ENCODE assay signal across 21 cellular contexts in genomic region chr20:62004614-62005013, GRCh38.
"Had no signal": no experiment of that assay in that cellular context is flagged by ENCODE, and none has a peak within 500 bp of the region (broad histone marks: within the 10 kb centered on the region; RNA-seq: fewer than 3 reads in every experiment).

No MANE protein-coding gene starts in this region.

- H3K27me3 ChIP-seq: dorsolateral prefrontal cortex, neutrophil, spleen, testis, tibial artery had no signal

- H3K9ac ChIP-seq: parathyroid adenoma had no signal

- H3K4me1 ChIP-seq: parathyroid adenoma, spleen, tibial artery had no signal

- H3K9me3 ChIP-seq: mucosa of descending colon, neutrophil, spleen, testis, tibial artery had no signal

- H3K4me3 ChIP-seq: dorsolateral prefrontal cortex, mucosa of descending colon, skin epidermis, spleen, testis, tibial artery had no signal

- ATAC-seq: left colon; mucosa of descending colon; natural killer cell treated with Interleukin-12 subunit alpha and Interleukin-12 subunit beta and Interleukin-15 and Interleukin-18, amount 100 ng/mL, for 72 hours; stimulated activated memory B cell treated with anti-CD40 and anti-IgM and Interleukin-4, amounts not matched to agents 10 μg/mL and 1 μg/mL and 100 μg/mL, for 72 hours; stimulated activated naive CD8-positive, alpha-beta T cell treated with anti-CD3 and anti-CD28 coated beads, Interleukin-15, Interleukin-2, amounts not matched to agents 100 U/mL and 50 U/mL, for 24 hours had no signal

- FAIRE-seq: colon, frontal cortex, islet of Langerhans had no signal

- H3K27ac ChIP-seq: dorsolateral prefrontal cortex, neutrophil, parathyroid adenoma, skin epidermis, spleen, testis, tibial artery had no signal

- DNase-seq: dorsolateral prefrontal cortex; effector CD4-positive, alpha-beta T cell; hippocampal formation; left colon; mesenchymal stem cell; mucosa of descending colon; naive B cell; spleen; stimulated activated CD4-positive, alpha-beta T cell treated with anti-CD3 and anti-CD28 coated beads, Interleukin-4, amount 100 ng/mL, for 4 hours; stimulated activated naive CD8-positive, alpha-beta T cell treated with anti-CD3 and anti-CD28 coated beads, Interleukin-15, Interleukin-2, amounts not matched to agents 100 U/mL and 50 U/mL, for 24 hours; substantia nigra; testis; tibial artery had no signal
